Comparison of ENCODE assay signal across 24 cellular contexts in the genomic region with DNA sequence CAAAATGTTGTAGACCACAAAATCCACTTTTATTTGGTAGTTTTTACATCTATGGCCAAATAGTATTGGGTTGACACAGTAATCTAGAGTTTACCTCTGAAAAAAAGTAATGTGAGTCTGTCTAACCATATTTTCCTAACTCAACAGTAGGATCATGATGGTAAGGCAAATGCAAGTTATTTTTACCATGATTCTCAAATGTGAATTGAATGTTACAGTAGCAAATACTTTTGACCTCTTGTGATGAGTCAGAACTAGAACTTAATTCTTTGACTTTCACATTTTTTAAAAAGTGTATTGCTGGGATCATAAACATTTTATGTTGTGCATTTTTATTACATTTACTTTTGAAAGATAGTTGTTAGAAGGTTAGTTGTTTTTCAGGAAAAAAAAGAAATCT. TPM values are rescaled to one million over a fixed set of nuclear protein-coding genes. Genes with fewer than 3 reads are reported as not detected.
DNase-seq lines count a peak whose midpoint lies in the region; ATAC-seq and TF ChIP-seq lines count a peak whose summit lies in the region.
"Had no signal": no experiment of that assay in that cellular context is flagged by ENCODE, and none has a peak within 500 bp of the region (broad histone marks: within the 10 kb centered on the region; RNA-seq: fewer than 3 reads in every experiment).

No MANE protein-coding gene starts in this region.

- H3K4me3 ChIP-seq in astrocyte of the spinal cord (ENCODE audit: low read depth, low read length) (no peak overlapping the region), psoas muscle (no peak overlapping the region)
- H3K4me3 ChIP-seq: SJCRH30 had no signal

- peaks cover 12 to 55% of the 10 kb centered on the region in 2 donors for H3K36me3 ChIP-seq in psoas muscle (ENCODE audit: insufficient read depth in 1 of 2, low read depth in 1 of 2)

- H3K36me3 Mint-ChIP-seq in activated CD4-positive, alpha-beta T cell treated with anti-CD3 and anti-CD28 coated beads for 36 hours (ENCODE audit: low read depth) = peaks cover 43% of the 10 kb centered on the region

- H3K27ac ChIP-seq in psoas muscle = peak overlapping the region; percentile 13
- H3K27ac ChIP-seq: 22Rv1, parathyroid adenoma, SJCRH30 had no signal

- DNase-seq in activated CD4-positive, alpha-beta T cell treated with anti-CD3 and anti-CD28 coated beads for 36 hours = no peak
- DNase-seq in activated CD4-positive, alpha-beta T cell treated with anti-CD3 and anti-CD28 coated beads for 48 hours = no peak
- DNase-seq in astrocyte of the spinal cord (ENCODE audit: low read depth, low spot score) (peak; percentile 26), psoas muscle (no peak), NCI-H2171 treated with DMSO at 0.1 percent for 48 hours (lab: John Stamatoyannopoulos, UW) (no peak), activated gamma-delta T cell treated with Interleukin-2 at 50 U/mL for 16 hours (no peak), NCI-H524 treated with DMSO at 0.1 percent for 48 hours (lab: John Stamatoyannopoulos, UW) (no peak)
- DNase-seq: activated effector memory CD4-positive, alpha-beta T cell treated with anti-CD3 and anti-CD28 coated beads, Interleukin-2, amount 50 U/mL, for 16 hours; anterior cingulate cortex; Calu3; cerebellar nuclear complex; H7; Kasumi-1; kidney; naive thymus-derived CD4-positive, alpha-beta T cell; NCI-H1105 treated with DMSO at 0.1 percent for 48 hours; NCI-H748 treated with DMSO at 0.1 percent for 48 hours; PC-3; SJCRH30; stimulated activated CD4-positive, alpha-beta T cell treated with anti-CD3 and anti-CD28 coated beads, Interleukin-4, amount 100 ng/mL, for 1 hour had no signal

- intact Hi-C loops in activated CD4-positive, alpha-beta T cell treated with anti-CD3 and anti-CD28 coated beads for 36 hours (cut with DNase I, micrococcal nuclease) = loop anchor here in 1 of 2 experiments (2.0 kb wide), 1 partner anchor 22 kb away; a partner anchor contains a TSS
- intact Hi-C loops in psoas muscle (cut with DNase I) = no loop called here

- H3K27ac Mint-ChIP-seq in activated CD4-positive, alpha-beta T cell treated with anti-CD3 and anti-CD28 coated beads for 36 hours = no peak overlapping the region
- H3K27ac Mint-ChIP-seq: WTC11 had no signal

- POLR2A ChIA-PET in activated CD4-positive, alpha-beta T cell treated with anti-CD3 and anti-CD28 coated beads for 36 hours (lab: Charles Lee) = no interaction called here

- TF ChIP-seq CTCF in astrocyte of the spinal cord (IDR thresholded peaks at IDR 0.05; ENCODE audit: low read depth, low read length) = no peak
- TF ChIP-seq CTCF in psoas muscle (IDR thresholded peaks at IDR 0.05) = no peak

- H3K27me3 Mint-ChIP-seq in activated CD4-positive, alpha-beta T cell treated with anti-CD3 and anti-CD28 coated beads for 36 hours = no peaks in the 10 kb centered on the region
- H3K27me3 Mint-ChIP-seq: naive thymus-derived CD4-positive, alpha-beta T cell had no signal

- in situ Hi-C loops in astrocyte of the spinal cord (cut with HindIII; ENCODE audit: low sequenced_read_pairs) = no loop called here

- no peak overlapping the region for H3K4me3 Mint-ChIP-seq in activated CD4-positive, alpha-beta T cell treated with anti-CD3 and anti-CD28 coated beads for 36 hours
- H3K4me3 Mint-ChIP-seq: naive thymus-derived CD4-positive, alpha-beta T cell; WTC11 had no signal

- no peaks in the 10 kb centered on the region for H3K27me3 ChIP-seq in psoas muscle (ENCODE audit: insufficient read depth in 3 of 3, low read length in 2 of 3)
- H3K27me3 ChIP-seq: SJCRH30 had no signal

- CTCF ChIA-PET in activated CD4-positive, alpha-beta T cell treated with anti-CD3 and anti-CD28 coated beads for 36 hours (lab: Charles Lee) = interaction anchor here (1.6 kb wide), 1 partner anchor 15 kb away, joined by 3 read pairs; no protein-coding TSS in a partner anchor

- H3K4me1 Mint-ChIP-seq in activated CD4-positive, alpha-beta T cell treated with anti-CD3 and anti-CD28 coated beads for 36 hours = peaks cover 50% of the 10 kb centered on the region

- ATAC-seq in activated CD4-positive, alpha-beta T cell treated with anti-CD3 and anti-CD28 coated beads for 36 hours = peak; percentile 21
- ATAC-seq in HG02759 (IDR thresholded peaks at IDR 0.05; ENCODE audit: unreplicated experiment) = peak; percentile 36
- peak in 2 of 4 donors; percentile 27 to 47 for ATAC-seq in psoas muscle
- ATAC-seq: naive thymus-derived CD4-positive, alpha-beta T cell; PC-3; WTC11 had no signal

- peaks cover 36% of the 10 kb centered on the region for H3K4me1 ChIP-seq in psoas muscle
- H3K4me1 ChIP-seq: SJCRH30 had no signal

- H3K9me3 Mint-ChIP-seq in activated CD4-positive, alpha-beta T cell treated with anti-CD3 and anti-CD28 coated beads for 36 hours (ENCODE audit: low read depth) = no peaks in the 10 kb centered on the region
- H3K9me3 Mint-ChIP-seq: naive thymus-derived CD4-positive, alpha-beta T cell; WTC11 had no signal

- H3K9me3 ChIP-seq in psoas muscle = no peaks in the 10 kb centered on the region
- H3K9me3 ChIP-seq: SJCRH30 had no signal

RNA-seq across cellular contexts. Expression of a gene that starts 22.0 kb away (rescaled TPM):
- 10 to 100 TPM; 14.2 to 14.4 TPM for total RNA-seq in activated CD4-positive, alpha-beta T cell treated with anti-CD3 and anti-CD28 coated beads for 36 hours
- total RNA-seq in psoas muscle = 10 to 100 TPM; 64.3 to 80.9 (median 73.7) TPM
- 10 to 100 TPM; 15.9 to 81.5 (median 49.7) TPM for polyA plus RNA-seq in psoas muscle

RNA-seq across cellular contexts. Expression of a gene that starts 54.7 kb away (rescaled TPM):
- total RNA-seq in activated CD4-positive, alpha-beta T cell treated with anti-CD3 and anti-CD28 coated beads for 36 hours = 10 to 100 TPM; 31.1 to 48.2 TPM
- total RNA-seq in psoas muscle = 10 to 100 TPM; 29.9 to 36.9 (median 33.5) TPM
- polyA plus RNA-seq in psoas muscle = 10 to 100 TPM; 31.2 to 70.6 (median 48.4) TPM

Comparison
In these comparisons a context has a peak if more than half of its experiments do, and no peak if none do; other contexts are left out.
1. RNA of a gene that starts 22.0 kb away (total RNA-seq): 64.3 to 80.9 TPM in psoas muscle; 14.2 to 14.4 TPM in activated CD4-positive, alpha-beta T cell treated with anti-CD3 and anti-CD28 coated beads for 36 hours; every median in the first group is over 4 times any median in the second.